Comparison of ENCODE assay signal across 18 cellular contexts in the genomic region with DNA sequence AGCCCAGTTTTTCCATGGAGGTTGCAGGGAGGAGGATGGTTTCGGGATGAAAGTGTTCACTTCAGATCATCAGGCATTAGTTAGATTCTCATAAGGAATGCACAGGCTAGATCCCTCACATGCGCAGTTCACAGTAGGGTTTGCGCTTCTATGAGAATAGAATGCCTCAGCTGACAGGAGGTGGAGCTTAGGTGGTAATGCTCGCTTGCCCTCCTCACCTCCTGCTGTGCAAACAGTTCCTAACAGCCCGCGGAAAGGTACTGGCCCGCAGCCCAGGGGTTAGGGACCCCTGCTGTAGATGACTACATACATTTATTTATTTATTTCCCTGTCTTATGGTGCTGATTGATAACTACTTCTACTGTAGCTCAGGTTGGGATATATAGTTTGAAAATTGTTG.
DNase-seq lines count a peak whose midpoint lies in the region; ATAC-seq, FAIRE-seq and TF ChIP-seq lines count a peak whose summit lies in the region.
"Had no signal": no experiment of that assay in that cellular context is flagged by ENCODE, and none has a peak within 500 bp of the region (broad histone marks: within the 10 kb centered on the region; RNA-seq: fewer than 3 reads in every experiment).

No MANE protein-coding gene starts in this region.

- FAIRE-seq in H54 (lab: Jason Lieb, UNC) (no peak), bronchial epithelial cell (lab: Jason Lieb, UNC) (no peak)

- H3K4me3 Mint-ChIP-seq in mesothelial cell of epicardium = no peak overlapping the region
- H3K4me3 Mint-ChIP-seq: activated CD8-positive, alpha-beta memory T cell treated with anti-CD3 and anti-CD28 coated beads, Interleukin-2, amount 10 ng/mL, durations not matched to agents 7 days and 5 days; activated naive CD4-positive, alpha-beta T cell treated with anti-CD3 and anti-CD28 coated beads for 36 hours; B cell had no signal

- H3K9me3 ChIP-seq in colonic mucosa = no peaks in the 10 kb centered on the region
- H3K9me3 ChIP-seq: testis had no signal

- peaks cover 4% of the 10 kb centered on the region for H3K4me1 Mint-ChIP-seq in mesothelial cell of epicardium
- H3K4me1 Mint-ChIP-seq: B cell had no signal

- H3K4me1 ChIP-seq in colonic mucosa = no peaks in the 10 kb centered on the region
- H3K4me1 ChIP-seq: testis had no signal

- no peaks in the 10 kb centered on the region for H3K27me3 ChIP-seq in bronchial epithelial cell (ENCODE audit: control insufficient read depth, insufficient read depth, low read length)
- H3K27me3 ChIP-seq in colonic mucosa = no peaks in the 10 kb centered on the region
- H3K27me3 ChIP-seq: testis had no signal

- no peak overlapping the region for H3K27ac ChIP-seq in colonic mucosa
- H3K27ac ChIP-seq: PC-9, testis, WERI-Rb-1 had no signal

- ATAC-seq in left cardiac atrium = no peak
- ATAC-seq: activated CD8-positive, alpha-beta memory T cell treated with anti-CD3 and anti-CD28 coated beads, Interleukin-2, amount 10 ng/mL, durations not matched to agents 7 days and 5 days had no signal

- peak overlapping the region; percentile 56 for H3K27ac Mint-ChIP-seq in mesothelial cell of epicardium
- H3K27ac Mint-ChIP-seq: activated CD8-positive, alpha-beta memory T cell treated with anti-CD3 and anti-CD28 coated beads, Interleukin-2, amount 10 ng/mL, durations not matched to agents 7 days and 5 days; activated naive CD4-positive, alpha-beta T cell treated with anti-CD3 and anti-CD28 coated beads for 36 hours; B cell had no signal

- peaks cover 20% of the 10 kb centered on the region for H3K36me3 Mint-ChIP-seq in mesothelial cell of epicardium

- H3K4me3 ChIP-seq in bronchial epithelial cell (ENCODE audit: low read depth, low read length) (no peak overlapping the region), colonic mucosa (no peak overlapping the region)
- H3K4me3 ChIP-seq: PC-9, testis had no signal

- H3K9ac ChIP-seq in colonic mucosa (ENCODE audit: low read depth in 2 of 2, low read length in 2 of 2) = no peak overlapping the region

- H3K36me3 ChIP-seq in bronchial epithelial cell (ENCODE audit: control insufficient read depth, insufficient read depth, low read length) (peaks cover 3% of the 10 kb centered on the region), colonic mucosa (no peaks in the 10 kb centered on the region)
- H3K36me3 ChIP-seq: WERI-Rb-1 had no signal

- DNase-seq in H54 (ENCODE audit: insufficient read length, low spot score) (peak; percentile 2), NCI-H2029 treated with DMSO at 0.1 percent for 48 hours (lab: John Stamatoyannopoulos, UW) (peak; percentile 26), bronchial epithelial cell (ENCODE audit: low read depth) (peak; percentile 5), mesothelial cell of epicardium (ENCODE audit: low spot score in 2 of 2, unreplicated experiment in 2 of 2) (no peak), epidermal melanocyte (ENCODE audit: insufficient read length, low spot score) (no peak), left cardiac atrium (no peak), colonic mucosa (no peak), dermis blood vessel endothelial cell (no peak)
- DNase-seq: activated CD8-positive, alpha-beta memory T cell treated with anti-CD3 and anti-CD28 coated beads, Interleukin-2, amount 10 ng/mL, durations not matched to agents 7 days and 5 days; activated naive CD4-positive, alpha-beta T cell treated with anti-CD3 and anti-CD28 coated beads for 36 hours; DMS153; foreskin fibroblast; NCI-H187; PC-9; SW 1271; testis; WERI-Rb-1 had no signal

- no peaks in the 10 kb centered on the region for H3K27me3 Mint-ChIP-seq in mesothelial cell of epicardium (ENCODE audit: low read depth)
- H3K27me3 Mint-ChIP-seq: activated CD8-positive, alpha-beta memory T cell treated with anti-CD3 and anti-CD28 coated beads, Interleukin-2, amount 10 ng/mL, durations not matched to agents 7 days and 5 days; B cell had no signal

- no peak for TF ChIP-seq POLR2A in H54 (IDR thresholded peaks at IDR 0.05; ENCODE audit: low read depth, low read length)

- no peaks in the 10 kb centered on the region for H3K9me3 Mint-ChIP-seq in mesothelial cell of epicardium

- intact Hi-C loops in left cardiac atrium (cut with DNase I) (no loop called here), colonic mucosa (cut with DNase I) (no loop called here)

- no peak for TF ChIP-seq CTCF in bronchial epithelial cell (IDR thresholded peaks at IDR 0.05; ENCODE audit: insufficient read depth, low read length, severe bottlenecking)
- TF ChIP-seq CTCF in mesothelial cell of epicardium (IDR thresholded peaks at IDR 0.05; ENCODE audit: unreplicated experiment) = no peak
- TF ChIP-seq CTCF in colonic mucosa (IDR thresholded peaks at IDR 0.05) = no peak

Comparison
In these comparisons a context has a peak if more than half of its experiments do, and no peak if none do; other contexts are left out.
1. DNase-seq: peak in H54 (single experiment), NCI-H2029 treated with DMSO at 0.1 percent for 48 hours (single experiment) and bronchial epithelial cell (single experiment); none in mesothelial cell of epicardium (0 of 2), epidermal melanocyte (single experiment), left cardiac atrium (single experiment), colonic mucosa (single experiment) and dermis blood vessel endothelial cell (single experiment).